8 cellular contexts compared by ENCODE assay signal in genomic region chr22:20430101-20430640, GRCh38. TPM values are rescaled to one million over a fixed set of nuclear protein-coding genes. Genes with fewer than 3 reads are reported as not detected.
DNase-seq lines count a peak whose midpoint lies in the region; ATAC-seq and TF ChIP-seq lines count a peak whose summit lies in the region.

No MANE protein-coding gene starts in this region.

- peaks cover 10% of the 10 kb centered on the region for H3K4me1 ChIP-seq in Caco-2
- peaks cover 0 to 20% of the 10 kb centered on the region in 2 donors for H3K4me1 ChIP-seq in neuronal stem cell (ENCODE audit: control insufficient read depth in 2 of 2, insufficient read depth in 1 of 2, low read depth in 1 of 2, low read length in 2 of 2)

- TF ChIP-seq CTCF in Caco-2 (IDR thresholded peaks at IDR 0.05; ENCODE audit: insufficient read depth in 1 of 2, low read depth in 1 of 2, low read length in 1 of 2, severe bottlenecking in 1 of 2, unreplicated experiment in 1 of 2) (peak in 1 of 2 experiments; percentile 17), LNCaP clone FGC (IDR thresholded peaks at IDR 0.05; ENCODE audit: control insufficient read depth, extremely low read depth, insufficient read depth) (no peak), dorsolateral prefrontal cortex (IDR thresholded peaks at IDR 0.05 in 54 of 56, conservative IDR thresholded peaks at IDR 0.05 in 2 of 56; ENCODE audit: low read depth in 1 of 56, partially characterized antibody in 56 of 56) (no peak)

- H3K27ac Mint-ChIP-seq in Caco-2 (ENCODE audit: unreplicated experiment): no peak overlapping the region

- CTCF ChIA-PET in Caco-2 (lab: Charles Lee): interaction anchor here (1.0 kb wide), 1 partner anchor 12 kb away, joined by 12 read pairs; no protein-coding TSS in a partner anchor

- H3K4ac ChIP-seq in neuronal stem cell (ENCODE audit: low read length): no peak overlapping the region

- H3K14ac ChIP-seq in neuronal stem cell (ENCODE audit: low read length): peak overlapping the region; percentile 75

- H2AK5ac ChIP-seq in neuronal stem cell (ENCODE audit: low read depth, low read length): peak overlapping the region; percentile 75

- peaks cover 5% of the 10 kb centered on the region for H3K4me1 Mint-ChIP-seq in Caco-2 (ENCODE audit: low read depth, unreplicated experiment)

- no peaks in the 10 kb centered on the region for H3K9me3 ChIP-seq in Caco-2
- H3K9me3 ChIP-seq in neuronal stem cell (replicated peaks in 1 of 2; ENCODE audit: control insufficient read depth in 2 of 2, insufficient read depth in 1 of 2, low read depth in 1 of 2, low read length in 2 of 2): peaks cover 0 to 11% of the 10 kb centered on the region in 2 donors

- H4K91ac ChIP-seq in neuronal stem cell (ENCODE audit: low read depth, low read length, poor library complexity): peak overlapping the region; percentile 53

- H3K36me3 ChIP-seq in Caco-2 (ENCODE audit: control insufficient read depth, insufficient read depth, low read length): no peaks in the 10 kb centered on the region
- H3K36me3 ChIP-seq in neuronal stem cell (replicated peaks in 1 of 2; ENCODE audit: control insufficient read depth in 2 of 2, insufficient read depth in 2 of 2, low read length in 2 of 2): peaks cover 2 to 70% of the 10 kb centered on the region in 2 donors

- H2BK5ac ChIP-seq in neuronal stem cell (ENCODE audit: low read length): no peak overlapping the region

- ATAC-seq in HG03457 (IDR thresholded peaks at IDR 0.05; ENCODE audit: unreplicated experiment) (no peak), GM18868 (IDR thresholded peaks at IDR 0.05; ENCODE audit: unreplicated experiment) (no peak)

- peaks cover 6% of the 10 kb centered on the region for H3K79me1 ChIP-seq in neuronal stem cell (ENCODE audit: low read depth, low read length)

- no peak overlapping the region for H2BK120ac ChIP-seq in neuronal stem cell (ENCODE audit: low read depth, low read length)

- POLR2A ChIA-PET in Caco-2 (lab: Charles Lee): no interaction called here

- H3K27me3 Mint-ChIP-seq in Caco-2 (ENCODE audit: insufficient read depth, unreplicated experiment): peaks cover 7% of the 10 kb centered on the region

- H3K9me3 Mint-ChIP-seq in Caco-2 (ENCODE audit: unreplicated experiment): no peaks in the 10 kb centered on the region

- H3K4me2 ChIP-seq in neuronal stem cell (ENCODE audit: insufficient read depth, low read length, poor library complexity, severe bottlenecking): peak overlapping the region; percentile 78

- H3K27ac ChIP-seq in dorsolateral prefrontal cortex: peak overlapping the region in 5 of 59 donors; percentile 11 to 67 (median 46)
- no peak overlapping the region for H3K27ac ChIP-seq in neuronal stem cell (replicated peaks; ENCODE audit: low read length)

- H3K27me3 ChIP-seq in Caco-2 (replicated peaks; ENCODE audit: control insufficient read depth, insufficient read depth, low read length) (peaks cover 3% of the 10 kb centered on the region), dorsolateral prefrontal cortex (peaks cover 0 to 12% (median 0%) of the 10 kb centered on the region in 45 donors), neuronal stem cell (ENCODE audit: control insufficient read depth in 3 of 3, insufficient read depth in 3 of 3, low read depth in 1 of 3, low read length in 3 of 3) (peaks cover 0 to 80% (median 24%) of the 10 kb centered on the region in 3 experiments)

- peak overlapping the region; percentile 47 for H3K4me3 ChIP-seq in Caco-2 (ENCODE audit: low read depth, low read length)
- peak overlapping the region; percentile 42 for H3K4me3 ChIP-seq in LNCaP clone FGC (ENCODE audit: low read depth, low read length)
- peak overlapping the region in 46 of 59 donors; percentile 3 to 64 (median 47) for H3K4me3 ChIP-seq in dorsolateral prefrontal cortex
- H3K4me3 ChIP-seq in neuronal stem cell (ENCODE audit: low read length in 2 of 2): peak overlapping the region in 1 of 2 donors; percentile 66

- no CpG with 5 or more reads among the region's 27 CpGs for WGBS in neuronal stem cell (ENCODE audit: extremely low coverage in 2 of 2, insufficient read length in 2 of 2, insufficient replicate concordance in 1 of 2), 2 donors

- H2BK12ac ChIP-seq in neuronal stem cell (ENCODE audit: low read length): no peak overlapping the region

- H2AFZ ChIP-seq in neuronal stem cell (ENCODE audit: low read length): no peak overlapping the region

- peak overlapping the region; percentile 18 for H2BK15ac ChIP-seq in neuronal stem cell (ENCODE audit: low read length)

- no peaks in the 10 kb centered on the region for H3K36me3 Mint-ChIP-seq in Caco-2 (ENCODE audit: insufficient read depth, unreplicated experiment)

- peak overlapping the region; percentile 95 for H3K9ac ChIP-seq in neuronal stem cell (ENCODE audit: low read depth, low read length, poor library complexity)

- H4K8ac ChIP-seq in neuronal stem cell (ENCODE audit: low read depth, low read length): peak overlapping the region; percentile 68

- intact Hi-C loops in Caco-2 (cut with micrococcal nuclease; ENCODE audit: unreplicated experiment): no loop called here
- intact Hi-C loops in dorsolateral prefrontal cortex (cut with DNase I): no loop called here

- H3K4me3 Mint-ChIP-seq in Caco-2 (ENCODE audit: unreplicated experiment): peak overlapping the region; percentile 75

- BruUV-seq in Caco-2 (replicated peaks; lab: Mats Ljungman, UMichigan): no TSS peak

- peak in 1 of 2 experiments; percentile 27 for DNase-seq in Caco-2
- DNase-seq in LNCaP clone FGC (ENCODE audit: low read depth): no peak
- DNase-seq in dorsolateral prefrontal cortex: no peak
- no peak for DNase-seq in neuronal stem cell (ENCODE audit: low spot score)
- no peak for DNase-seq in putamen (ENCODE audit: low spot score)
- no peak for DNase-seq in activated gamma-delta T cell treated with Interleukin-2 at 50 U/mL for 16 hours

- peak overlapping the region; percentile 100 for H3K23ac ChIP-seq in neuronal stem cell (ENCODE audit: low read depth, low read length, poor library complexity)

- H3K18ac ChIP-seq in neuronal stem cell (ENCODE audit: low read length): peak overlapping the region; percentile 95

RNA-seq across cellular contexts. Expression of gene SCARF2, which starts 7.5 kb away (rescaled TPM):
- total RNA-seq in Caco-2 (2022) (0.58 and 0.73 TPM in 2 replicates), dorsolateral prefrontal cortex (1 to 10 TPM; 1.9 to 7.0 (median 4.2) TPM)
- polyA plus RNA-seq in neuronal stem cell (2013, experiment 1 of 2): 3.7 TPM
- 2.8 TPM for polyA plus RNA-seq in neuronal stem cell (2013, experiment 2 of 2)

RNA-seq across cellular contexts. Expression of gene ZNF74, which starts 36.2 kb away (rescaled TPM):
- total RNA-seq in Caco-2 (2022) (14.5 and 15.6 TPM in 2 replicates), dorsolateral prefrontal cortex (10 to 100 TPM; 11.3 to 30.5 (median 20.4) TPM)
- polyA plus RNA-seq in neuronal stem cell (2013, experiment 1 of 2): 20.1 TPM
- polyA plus RNA-seq in neuronal stem cell (2013, experiment 2 of 2): 20.2 TPM
